1 cellular context compared by ENCODE assay signal in the genomic region with DNA sequence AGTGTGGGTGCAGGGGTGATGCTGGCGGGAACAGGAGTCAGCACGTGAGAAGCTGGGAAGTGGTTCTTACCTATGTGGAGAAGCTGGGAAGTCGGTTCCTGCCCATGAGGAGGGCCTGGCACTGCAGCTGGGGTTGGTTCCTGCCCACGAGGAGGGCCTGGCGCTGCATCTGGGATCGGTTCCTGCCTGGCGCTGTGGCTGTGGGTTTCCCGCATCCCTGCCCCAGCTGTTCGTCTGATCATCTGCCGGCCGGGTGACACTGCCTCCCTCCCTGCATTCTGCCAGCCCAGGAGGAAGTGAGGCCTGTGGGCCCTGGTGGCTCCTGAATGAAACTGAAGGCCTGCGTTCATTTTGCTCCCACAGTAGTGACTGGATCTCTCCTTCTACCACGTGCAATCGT.
A peak's percentile ranks its signal among the peaks of the same experiment; 100 is the strongest.
TF ChIP-seq lines count a peak whose summit lies in the region.

No MANE protein-coding gene starts in this region.

TF ChIP-seq in K562, 482 proteins besides CTCF, POLR2A, EP300 and RAD21:
- TF ChIP-seq BHLHE40 (IDR thresholded peaks at IDR 0.05; ENCODE audit: low read length) (0 out of 2 replicates have a peak, but pooled peaks have one; percentile 6), ZNF134 (CRISPR knock-in tag; conservative IDR thresholded peaks at IDR 0.05) (no peak), ZFX (CRISPR knock-in tag; IDR thresholded peaks at IDR 0.05) (no peak)
TF ChIP-seq in K562: peak in this region for 1.
